ENCODE assay signal across 13 cellular contexts in genomic region chr3:127911421-127911931, GRCh38. TPM values are rescaled to one million over a fixed set of nuclear protein-coding genes. Genes with fewer than 3 reads are reported as not detected.
DNase-seq lines count a peak whose midpoint lies in the region; ATAC-seq and TF ChIP-seq lines count a peak whose summit lies in the region.
"Had no signal": no experiment of that assay in that cellular context is flagged by ENCODE, and none has a peak within 500 bp of the region (broad histone marks: within the 10 kb centered on the region; RNA-seq: fewer than 3 reads in every experiment).

No MANE protein-coding gene starts in this region.

- H3K9me3 ChIP-seq in colonic mucosa (no peaks in the 10 kb centered on the region), left lung (peaks cover 0 to 2% of the 10 kb centered on the region in 2 donors), stomach (no peaks in the 10 kb centered on the region)

- intact Hi-C loops in colonic mucosa (cut with DNase I): no loop called here
- intact Hi-C loops in left lung (cut with DNase I): no loop called here
- intact Hi-C loops in stomach (cut with DNase I; ENCODE audit: low total_unique reads): no loop called here

- CTCF ChIA-PET in activated naive CD4-positive, alpha-beta T cell treated with anti-CD3 and anti-CD28 coated beads, Interleukin-2, amount 10 ng/mL, durations not matched to agents 7 days and 5 days (lab: Charles Lee): no interaction called here

- no peaks in the 10 kb centered on the region for H3K9me3 Mint-ChIP-seq in effector memory CD8-positive, alpha-beta T cell
- H3K9me3 Mint-ChIP-seq in activated naive CD4-positive, alpha-beta T cell treated with anti-CD3 and anti-CD28 coated beads, Interleukin-2, amount 10 ng/mL, durations not matched to agents 7 days and 5 days: peaks cover 4% of the 10 kb centered on the region

- H3K9ac ChIP-seq in colonic mucosa (ENCODE audit: low read depth in 2 of 2, low read length in 2 of 2): no peak overlapping the region

- peak; percentile 36 for ATAC-seq in left lung
- no peak for ATAC-seq in effector memory CD8-positive, alpha-beta T cell (replicated peaks)

- H3K27me3 ChIP-seq in colonic mucosa (no peaks in the 10 kb centered on the region), left lung (peaks cover 0 to 30% of the 10 kb centered on the region in 2 donors), stomach (peaks cover 0 to 13% (median 8%) of the 10 kb centered on the region in 3 donors)

- H3K4me1 ChIP-seq in colonic mucosa: no peaks in the 10 kb centered on the region
- H3K4me1 ChIP-seq in left lung: peaks cover 0 to 20% of the 10 kb centered on the region in 2 donors
- peaks cover 13 to 44% (median 28%) of the 10 kb centered on the region in 4 donors for H3K4me1 ChIP-seq in stomach

- peaks cover 0 to 2% of the 10 kb centered on the region in 2 donors for H3K4me1 Mint-ChIP-seq in effector memory CD8-positive, alpha-beta T cell (ENCODE audit: low read depth in 2 of 2)
- no peaks in the 10 kb centered on the region for H3K4me1 Mint-ChIP-seq in activated naive CD4-positive, alpha-beta T cell treated with anti-CD3 and anti-CD28 coated beads, Interleukin-2, amount 10 ng/mL, durations not matched to agents 7 days and 5 days

- peaks cover 76 to 85% of the 10 kb centered on the region in 2 donors for H3K27me3 Mint-ChIP-seq in effector memory CD8-positive, alpha-beta T cell
- H3K27me3 Mint-ChIP-seq in activated naive CD4-positive, alpha-beta T cell treated with anti-CD3 and anti-CD28 coated beads, Interleukin-2, amount 10 ng/mL, durations not matched to agents 7 days and 5 days: peaks cover 59% of the 10 kb centered on the region

- H3K4me3 Mint-ChIP-seq in effector memory CD8-positive, alpha-beta T cell: no peak overlapping the region
- H3K4me3 Mint-ChIP-seq in activated naive CD4-positive, alpha-beta T cell treated with anti-CD3 and anti-CD28 coated beads, Interleukin-2, amount 10 ng/mL, durations not matched to agents 7 days and 5 days: no peak overlapping the region
- H3K4me3 Mint-ChIP-seq: activated naive CD4-positive, alpha-beta T cell treated with anti-CD3 and anti-CD28 coated beads, Interleukin-2, amount 50 U/mL, for 24 hours; CD4-positive, CD25-positive, alpha-beta regulatory T cell had no signal

- no peak overlapping the region for H3K27ac Mint-ChIP-seq in effector memory CD8-positive, alpha-beta T cell
- H3K27ac Mint-ChIP-seq in activated naive CD4-positive, alpha-beta T cell treated with anti-CD3 and anti-CD28 coated beads, Interleukin-2, amount 10 ng/mL, durations not matched to agents 7 days and 5 days: no peak overlapping the region
- H3K27ac Mint-ChIP-seq: activated naive CD4-positive, alpha-beta T cell treated with anti-CD3 and anti-CD28 coated beads, Interleukin-2, amount 50 U/mL, for 24 hours had no signal

- 16 to 26% (median 23%) methylated on average over 8 of the region's 8 CpGs for WGBS in stomach, 5 donors

- H3K27ac ChIP-seq in colonic mucosa (peak overlapping the region; percentile 14), left lung (peak overlapping the region in 1 of 2 donors; percentile 5), stomach (peak overlapping the region in 4 of 5 donors; percentile 22 to 66 (median 54))

- no peak for TF ChIP-seq POLR2A in stomach (IDR thresholded peaks at IDR 0.05)

- H3K36me3 ChIP-seq in colonic mucosa: no peaks in the 10 kb centered on the region
- no peaks in the 10 kb centered on the region for H3K36me3 ChIP-seq in left lung
- H3K36me3 ChIP-seq in stomach: no peaks in the 10 kb centered on the region

- peaks cover 3% of the 10 kb centered on the region for H3K36me3 Mint-ChIP-seq in effector memory CD8-positive, alpha-beta T cell (ENCODE audit: insufficient read depth)
- H3K36me3 Mint-ChIP-seq in activated naive CD4-positive, alpha-beta T cell treated with anti-CD3 and anti-CD28 coated beads, Interleukin-2, amount 10 ng/mL, durations not matched to agents 7 days and 5 days: no peaks in the 10 kb centered on the region
- H3K36me3 Mint-ChIP-seq: activated naive CD4-positive, alpha-beta T cell treated with anti-CD3 and anti-CD28 coated beads, Interleukin-2, amount 50 U/mL, for 24 hours; CD4-positive, CD25-positive, alpha-beta regulatory T cell had no signal

- DNase-seq in M059J (ENCODE audit: low read depth) (peak; percentile 37), colonic mucosa (peak; percentile 30), left lung (no peak), stomach (peak; percentile 38), AG08395 (ENCODE audit: low spot score) (no peak), NCI-H748 (lab: John Stamatoyannopoulos, UW; ENCODE audit: unreplicated experiment) (no peak)
- no peak for DNase-seq in effector memory CD8-positive, alpha-beta T cell
- no peak for DNase-seq in activated naive CD4-positive, alpha-beta T cell treated with anti-CD3 and anti-CD28 coated beads, Interleukin-2, amount 10 ng/mL, durations not matched to agents 7 days and 5 days
- DNase-seq: CD4-positive, CD25-positive, alpha-beta regulatory T cell; midbrain; NCI-H2029 treated with DMSO at 0.1 percent for 48 hours had no signal

- TF ChIP-seq CTCF in colonic mucosa (IDR thresholded peaks at IDR 0.05): no peak
- TF ChIP-seq CTCF in left lung (IDR thresholded peaks at IDR 0.05): no peak
- no peak for TF ChIP-seq CTCF in stomach (IDR thresholded peaks at IDR 0.05)

- H3K4me3 ChIP-seq in colonic mucosa (no peak overlapping the region), left lung (no peak overlapping the region), stomach (no peak overlapping the region)
- H3K4me3 ChIP-seq: skin epidermis had no signal

- no peak for TF ChIP-seq EP300 in stomach (IDR thresholded peaks at IDR 0.05)

RNA-seq across cellular contexts. Expression of gene KBTBD12, which starts 3.6 kb away (rescaled TPM):
- 0.07 and 0.57 TPM in 2 replicates for total RNA-seq in M059J (2014; rRNA removed; shearing (Covaris generic))
- 1 to 10 TPM; 3.2 to 4.1 TPM for total RNA-seq in colonic mucosa
- total RNA-seq in left lung: 1 to 10 TPM; 1.2 to 2.5 TPM
- 10 to 100 TPM in 1 of 5 donors, 1 to 10 TPM in 4; 1.4 to 10.3 (median 1.9) TPM for total RNA-seq in stomach
- polyA plus RNA-seq in stomach: 1 to 10 TPM in 1 of 3 donors, under 1 TPM in 2; 0.46 to 1.1 (median 0.75) TPM
- total RNA-seq: CD4-positive, CD25-positive, alpha-beta regulatory T cell had no signal
- polyA plus RNA-seq: CD4-positive, CD25-positive, alpha-beta regulatory T cell had no signal

Comparison
In these comparisons a context has a peak if more than half of its experiments do, and no peak if none do; other contexts are left out.
1. DNase-seq: peak in M059J (single experiment), colonic mucosa (single experiment) and stomach (single experiment); none in left lung (0 of 2), AG08395 (single experiment), NCI-H748 (single experiment), effector memory CD8-positive, alpha-beta T cell (0 of 3) and activated naive CD4-positive, alpha-beta T cell treated with anti-CD3 and anti-CD28 coated beads, Interleukin-2, amount 10 ng/mL, durations not matched to agents 7 days and 5 days (single experiment).